8 cellular contexts compared by ENCODE assay signal in the genomic region with DNA sequence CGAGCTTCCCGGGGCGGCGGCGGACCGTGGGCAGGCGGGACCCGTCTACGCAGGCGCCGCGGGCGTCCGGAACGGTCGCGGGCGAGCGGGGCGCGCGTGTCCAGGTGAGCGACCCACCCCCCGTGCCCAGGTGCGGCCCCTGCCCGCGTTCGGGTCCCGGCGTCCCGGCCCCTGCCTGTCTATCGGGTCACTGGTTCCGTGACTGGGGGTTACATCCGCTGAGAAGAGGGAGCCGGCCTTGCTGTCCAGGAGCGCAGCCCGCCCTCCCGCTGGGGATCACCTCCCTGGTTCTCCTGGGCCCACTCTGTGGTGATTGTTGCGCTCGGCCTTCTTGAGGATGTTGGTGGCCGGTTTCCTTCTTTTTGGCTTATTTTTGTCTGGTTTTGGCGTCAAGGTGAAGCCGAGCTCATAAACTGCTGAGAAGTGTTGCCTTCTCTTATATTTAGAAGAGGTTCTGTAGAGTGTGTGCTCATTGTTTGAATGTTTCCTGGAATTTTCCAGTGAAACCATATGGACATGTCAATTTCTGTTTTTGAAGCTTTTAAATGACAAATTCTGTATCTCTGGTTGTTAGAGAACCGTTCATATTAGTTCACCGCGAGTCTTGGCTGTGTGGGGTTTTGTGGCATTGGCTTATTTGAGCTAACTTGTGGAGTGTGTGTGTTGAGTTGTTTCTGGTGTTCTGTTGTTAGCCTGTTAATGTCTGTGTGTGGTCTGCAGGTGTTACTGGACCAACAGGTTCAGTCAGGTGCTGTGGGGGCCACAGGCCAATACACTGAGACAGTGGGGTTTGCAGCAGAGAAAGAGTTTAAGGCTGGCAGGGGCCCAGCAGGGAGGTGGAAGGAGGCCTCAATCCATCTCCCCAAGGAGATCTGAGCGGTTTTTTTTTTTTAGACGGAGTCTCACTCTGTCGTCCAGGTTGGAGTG. TPM values are rescaled to one million over a fixed set of nuclear protein-coding genes. Genes with fewer than 3 reads are reported as not detected.
DNase-seq lines count a peak whose midpoint lies in the region; ATAC-seq and TF ChIP-seq lines count a peak whose summit lies in the region.

No MANE protein-coding gene starts in this region.

- H3K27ac Mint-ChIP-seq in activated naive CD4-positive, alpha-beta T cell treated with anti-CD3 and anti-CD28 coated beads, Interleukin-2, amount 50 U/mL, for 24 hours, result peak overlapping the region; percentile 89
- peak overlapping the region; percentile 87 for H3K27ac Mint-ChIP-seq in central memory CD8-positive, alpha-beta T cell (ENCODE audit: low read depth)

- H3K27me3 Mint-ChIP-seq in activated naive CD4-positive, alpha-beta T cell treated with anti-CD3 and anti-CD28 coated beads, Interleukin-2, amount 50 U/mL, for 24 hours, result peaks cover under 1% of the 10 kb centered on the region
- peaks cover 9% of the 10 kb centered on the region for H3K27me3 Mint-ChIP-seq in central memory CD8-positive, alpha-beta T cell

- no peak for DNase-seq in activated naive CD4-positive, alpha-beta T cell treated with anti-CD3 and anti-CD28 coated beads, Interleukin-2, amount 50 U/mL, for 16 hours
- peak; percentile 23 for DNase-seq in NOMO-1 treated with dmso at 0.1 percent for 144 hours (lab: John Stamatoyannopoulos, UW; ENCODE audit: unreplicated experiment)
- no peak for DNase-seq in central memory CD8-positive, alpha-beta T cell (ENCODE audit: low spot score in 2 of 2)
- DNase-seq in left lung, result peak in 1 of 2 donors; percentile 44
- DNase-seq in cerebellum (ENCODE audit: low spot score), result no peak

- no peaks in the 10 kb centered on the region for H3K9me3 ChIP-seq in left lung
- H3K9me3 ChIP-seq in thymus (ENCODE audit: control insufficient read depth), result no peaks in the 10 kb centered on the region

- H3K36me3 Mint-ChIP-seq in activated naive CD4-positive, alpha-beta T cell treated with anti-CD3 and anti-CD28 coated beads, Interleukin-2, amount 50 U/mL, for 24 hours, result peaks cover 8% of the 10 kb centered on the region
- H3K36me3 Mint-ChIP-seq in central memory CD8-positive, alpha-beta T cell (ENCODE audit: insufficient read depth), result peaks cover 10% of the 10 kb centered on the region

- no peak for TF ChIP-seq CTCF in left lung (IDR thresholded peaks at IDR 0.05)

- peaks cover 0 to 14% of the 10 kb centered on the region in 2 donors for H3K4me1 ChIP-seq in left lung
- H3K4me1 ChIP-seq in thymus (ENCODE audit: control insufficient read depth, insufficient read depth, low read length), result peaks cover 11% of the 10 kb centered on the region

- ATAC-seq in HG02798 (IDR thresholded peaks at IDR 0.05; ENCODE audit: poor library complexity, unreplicated experiment), result peak; percentile 38
- ATAC-seq in central memory CD8-positive, alpha-beta T cell (replicated peaks; ENCODE audit: extremely low read depth, poor library complexity, severe bottlenecking), result peak; percentile 8
- ATAC-seq in left lung, result peak; percentile 13

- H3K27ac ChIP-seq in left lung, result peak overlapping the region in 1 of 2 donors; percentile 13
- no peak overlapping the region for H3K27ac ChIP-seq in thymus (ENCODE audit: low read depth)

- H3K36me3 ChIP-seq in left lung, result no peaks in the 10 kb centered on the region
- peaks cover 4% of the 10 kb centered on the region for H3K36me3 ChIP-seq in thymus (ENCODE audit: control insufficient read depth, insufficient read depth)

- no peaks in the 10 kb centered on the region for H3K9me3 Mint-ChIP-seq in activated naive CD4-positive, alpha-beta T cell treated with anti-CD3 and anti-CD28 coated beads, Interleukin-2, amount 50 U/mL, for 24 hours
- H3K9me3 Mint-ChIP-seq in central memory CD8-positive, alpha-beta T cell, result no peaks in the 10 kb centered on the region

- H3K27me3 ChIP-seq in left lung (peaks cover 0 to 13% of the 10 kb centered on the region in 2 donors), thymus (ENCODE audit: control insufficient read depth, insufficient read depth) (no peaks in the 10 kb centered on the region)

- intact Hi-C loops in left lung (cut with DNase I), result no loop called here

- H3K4me3 ChIP-seq in left lung, result peak overlapping the region; percentile 78 to 88
- H3K4me3 ChIP-seq in thymus (ENCODE audit: low read length), result peak overlapping the region; percentile 87

- H3K4me3 Mint-ChIP-seq in activated naive CD4-positive, alpha-beta T cell treated with anti-CD3 and anti-CD28 coated beads, Interleukin-2, amount 50 U/mL, for 24 hours, result peak overlapping the region; percentile 93
- H3K4me3 Mint-ChIP-seq in central memory CD8-positive, alpha-beta T cell, result peak overlapping the region; percentile 91

- WGBS in thymus, result 15% methylated on average over 49 of the region's 49 CpGs

- H3K4me1 Mint-ChIP-seq in activated naive CD4-positive, alpha-beta T cell treated with anti-CD3 and anti-CD28 coated beads, Interleukin-2, amount 50 U/mL, for 24 hours, result peaks cover 48% of the 10 kb centered on the region
- peaks cover 50% of the 10 kb centered on the region for H3K4me1 Mint-ChIP-seq in central memory CD8-positive, alpha-beta T cell

RNA-seq across cellular contexts. Expression of gene CEP72, which starts 0.6 kb away (rescaled TPM):
- total RNA-seq in left lung (10 to 100 TPM in 1 of 2 donors, 1 to 10 TPM in 1; 5.5 to 13.1 TPM), cerebellum (7.1 TPM)
- 5.0 TPM for polyA plus RNA-seq in thymus
